Comparison of ENCODE assay signal across 26 cellular contexts in genomic region chr9:68551191-68551590, GRCh38. TPM values are rescaled to one million over a fixed set of nuclear protein-coding genes. Genes with fewer than 3 reads are reported as not detected.
DNase-seq lines count a peak whose midpoint lies in the region; ATAC-seq and TF ChIP-seq lines count a peak whose summit lies in the region.
"Had no signal": no experiment of that assay in that cellular context is flagged by ENCODE, and none has a peak within 500 bp of the region (broad histone marks: within the 10 kb centered on the region; RNA-seq: fewer than 3 reads in every experiment).

No MANE protein-coding gene starts in this region.

- ATAC-seq in left lung (peak; percentile 66), GM21529 (IDR thresholded peaks at IDR 0.05; ENCODE audit: unreplicated experiment) (no peak)

- peak; percentile 32 for DNase-seq in SIG-M5 treated with dmso at 0.1 percent for 504 hours (lab: John Stamatoyannopoulos, UW; ENCODE audit: unreplicated experiment)
- no peak for DNase-seq in SIG-M5 (lab: John Stamatoyannopoulos, UW)
- DNase-seq in left lung: no peak
- DNase-seq in transverse colon: peak; percentile 60
- DNase-seq in HFFc6: no peak
- no peak for DNase-seq in epidermal melanocyte (ENCODE audit: insufficient read length, low spot score)
- DNase-seq: activated CD4-positive, alpha-beta memory T cell treated with anti-CD3 and anti-CD28 coated beads for 36 hours; activated CD4-positive, CD25-positive, alpha-beta regulatory T cell; activated gamma-delta T cell treated with Interleukin-2 at 50 U/mL for 16 hours; amygdala; DMS 273 treated with DMSO at 0.1 percent for 48 hours; effector memory CD4-positive, alpha-beta T cell; GM23248; IMR-90; MM.1S; NCI-H187 treated with DMSO at 0.1 percent for 48 hours; NK-92 treated with Interleukin-12 subunit alpha and Interleukin-12 subunit beta, amount 100 ng/mL, for 24 hours; nucleus accumbens had no signal

- TF ChIP-seq POLR2A in transverse colon (IDR thresholded peaks at IDR 0.05): peak; percentile 22

- no peak for TF ChIP-seq EP300 in transverse colon (IDR thresholded peaks at IDR 0.05; ENCODE audit: low read depth)

- H3K27ac Mint-ChIP-seq in HFFc6: no peak overlapping the region
- H3K27ac Mint-ChIP-seq: activated CD4-positive, alpha-beta memory T cell treated with anti-CD3 and anti-CD28 coated beads for 36 hours had no signal

- no peaks in the 10 kb centered on the region for H3K36me3 ChIP-seq in left lung
- no peaks in the 10 kb centered on the region for H3K36me3 ChIP-seq in transverse colon
- H3K36me3 ChIP-seq: BLaER1 treated with 17β-estradiol and CSF1 and Interleukin-3, amounts not matched to agents 10 nM and 100 nM; vagina had no signal

- H3K4me3 Mint-ChIP-seq in HFFc6: no peak overlapping the region
- H3K4me3 Mint-ChIP-seq: activated CD4-positive, alpha-beta memory T cell treated with anti-CD3 and anti-CD28 coated beads for 36 hours; central memory CD8-positive, alpha-beta T cell had no signal

- H3K27me3 ChIP-seq in left lung (no peaks in the 10 kb centered on the region), transverse colon (no peaks in the 10 kb centered on the region)
- H3K27me3 ChIP-seq: BLaER1 treated with 17β-estradiol and CSF1 and Interleukin-3, amounts not matched to agents 10 nM and 100 nM; vagina had no signal

- H3K9me3 ChIP-seq in left lung (no peaks in the 10 kb centered on the region), transverse colon (no peaks in the 10 kb centered on the region)
- H3K9me3 ChIP-seq: BLaER1 treated with 17β-estradiol and CSF1 and Interleukin-3, amounts not matched to agents 10 nM and 100 nM; vagina had no signal

- H3K4me3 ChIP-seq in left lung: no peak overlapping the region
- no peak overlapping the region for H3K4me3 ChIP-seq in transverse colon
- H3K4me3 ChIP-seq: BLaER1 treated with 17β-estradiol and CSF1 and Interleukin-3, amounts not matched to agents 10 nM and 100 nM; GM23248; vagina had no signal

- in situ Hi-C loops in transverse colon (cut with MboI; ENCODE audit: low pct_ligation_motif_present in 1 of 4, low pct_unique_long_range_greater_than_20kb in 1 of 4, low sequenced_read_pairs in 3 of 4): no loop called here

- no peaks in the 10 kb centered on the region for H3K36me3 Mint-ChIP-seq in HFFc6 (ENCODE audit: low read depth)
- H3K36me3 Mint-ChIP-seq: activated CD4-positive, alpha-beta memory T cell treated with anti-CD3 and anti-CD28 coated beads for 36 hours had no signal

- H3K9me3 Mint-ChIP-seq in HFFc6: peaks cover 11% of the 10 kb centered on the region
- H3K9me3 Mint-ChIP-seq: activated CD4-positive, alpha-beta memory T cell treated with anti-CD3 and anti-CD28 coated beads for 36 hours; central memory CD8-positive, alpha-beta T cell had no signal

- peaks cover 7% of the 10 kb centered on the region; the same call in 1 of the 2 replicates for H3K4me1 Mint-ChIP-seq in HFFc6 (ENCODE audit: low read depth)

- intact Hi-C loops in left lung (cut with DNase I): no loop called here
- intact Hi-C loops in transverse colon (cut with DNase I; ENCODE audit: low total_unique reads): no loop called here

- 8 to 19% methylated on average over 2 to 4 of the region's 4 CpGs for WGBS in transverse colon (ENCODE audit: low coverage in 1 of 2), 2 donors

- H3K27me3 Mint-ChIP-seq in HFFc6 (ENCODE audit: insufficient read depth): peaks cover 1% of the 10 kb centered on the region; the same call in 1 of the 2 replicates

- TF ChIP-seq CTCF in VCaP (conservative IDR thresholded peaks at IDR 0.05) (no peak), left lung (IDR thresholded peaks at IDR 0.05) (no peak), transverse colon (IDR thresholded peaks at IDR 0.05) (no peak), HFFc6 (IDR thresholded peaks at IDR 0.05) (no peak)

- peak overlapping the region; percentile 54 for H3K27ac ChIP-seq in VCaP
- H3K27ac ChIP-seq in left lung: peak overlapping the region in 1 of 2 donors; percentile 71
- H3K27ac ChIP-seq in transverse colon: peak overlapping the region; percentile 72 to 76 (median 74)
- H3K27ac ChIP-seq: GM23248, vagina had no signal

- peaks cover 0 to 35% of the 10 kb centered on the region in 2 donors for H3K4me1 ChIP-seq in left lung
- H3K4me1 ChIP-seq in transverse colon: peaks cover 4 to 55% (median 17%) of the 10 kb centered on the region in 4 donors
- H3K4me1 ChIP-seq: vagina had no signal

RNA-seq across cellular contexts. Expression of gene TMEM252, which starts 10.5 kb away (rescaled TPM):
- not detected for total RNA-seq in left lung
- 1 to 10 TPM in 1 of 4 donors, under 1 TPM in 1, not detected in 2; 0.48 to 2.3 TPM for total RNA-seq in transverse colon
- total RNA-seq in HFFc6 (2021; fragmentation: NEBNext Ultra II Directional; extraction: Animal tissue kit (Norgen Biotek cat#: 25700)): not detected
- total RNA-seq: activated CD4-positive, alpha-beta memory T cell treated with anti-CD3 and anti-CD28 coated beads for 36 hours; fibroblast of lung; GM23248; IMR-90; lower leg skin; NCI-H460; vagina had no signal

Comparison
In these comparisons a context has a peak if more than half of its experiments do, and no peak if none do; other contexts are left out.
1. DNase-seq: peak in SIG-M5 treated with dmso at 0.1 percent for 504 hours (single experiment) and transverse colon (single experiment); none in SIG-M5 (single experiment), left lung (0 of 2), HFFc6 (single experiment) and epidermal melanocyte (single experiment).